Comparison of ENCODE assay signal across 11 cellular contexts in genomic region chr11:34457607-34458006, GRCh38. TPM values are rescaled to one million over a fixed set of nuclear protein-coding genes. Genes with fewer than 3 reads are reported as not detected.
"Had no signal": no experiment of that assay in that cellular context is flagged by ENCODE, and none has a peak within 500 bp of the region (broad histone marks: within the 10 kb centered on the region; RNA-seq: fewer than 3 reads in every experiment).

No MANE protein-coding gene starts in this region.

- H3K9me3 ChIP-seq: HAP-1 had no signal

- H3K4me1 ChIP-seq: HAP-1 had no signal

- ATAC-seq: HCT116, K562 had no signal

- H3K9ac ChIP-seq: GM23248 had no signal

- DNase-seq: GM23248, GOT3, H7, HFFc6, IMR-90 had no signal

- H3K27ac ChIP-seq: GM23248, HL-60 had no signal

- H3K4me3 ChIP-seq: GM23248, HAP-1, K562 had no signal

- FAIRE-seq: K562 had no signal

- H2AFZ ChIP-seq: GM23248 had no signal

RNA-seq across cellular contexts. Expression of gene CAT, which starts 18.9 kb away (rescaled TPM):
- total RNA-seq: H7 had no signal

RNA-seq across cellular contexts. Expression of gene ELF5, which starts 56.0 kb away (rescaled TPM):
- total RNA-seq: GM23248, H4, H7, HFFc6, HT1080, IMR-90, K562 had no signal
- polyA plus RNA-seq: GM23248, IMR-90, K562 had no signal
